Comparison of ENCODE assay signal across 7 cellular contexts in genomic region chr2:224137208-224137607, GRCh38.
"Had no signal": no experiment of that assay in that cellular context is flagged by ENCODE, and none has a peak within 500 bp of the region (broad histone marks: within the 10 kb centered on the region; RNA-seq: fewer than 3 reads in every experiment).

No MANE protein-coding gene starts in this region.

- DNase-seq: HFFc6, KBM-7 had no signal

- H2AFZ ChIP-seq: GM23338 had no signal

- H3K9me3 Mint-ChIP-seq: GM23338, HFFc6 had no signal

- H3K27ac ChIP-seq: KMS-11 had no signal

- H3K4me1 Mint-ChIP-seq: IgD-negative memory B cell had no signal

- H3K27ac Mint-ChIP-seq: GM23338, HFFc6, IgD-negative memory B cell had no signal

- H3K9ac ChIP-seq: KMS-11 had no signal

- H3K4me1 ChIP-seq: HAP-1 had no signal

- H3K4me3 Mint-ChIP-seq: GM23338, HFFc6, IgD-negative memory B cell had no signal

- H3K4me3 ChIP-seq: GM23338, HAP-1 had no signal

- H3K4me2 ChIP-seq: GM23338, KMS-11 had no signal

- H3K36me3 ChIP-seq: HAP-1 had no signal

- H3K9me3 ChIP-seq: HAP-1 had no signal

- ATAC-seq: GM23338, HCT116 had no signal
